ENCODE assay signal across 9 cellular contexts in the genomic region with DNA sequence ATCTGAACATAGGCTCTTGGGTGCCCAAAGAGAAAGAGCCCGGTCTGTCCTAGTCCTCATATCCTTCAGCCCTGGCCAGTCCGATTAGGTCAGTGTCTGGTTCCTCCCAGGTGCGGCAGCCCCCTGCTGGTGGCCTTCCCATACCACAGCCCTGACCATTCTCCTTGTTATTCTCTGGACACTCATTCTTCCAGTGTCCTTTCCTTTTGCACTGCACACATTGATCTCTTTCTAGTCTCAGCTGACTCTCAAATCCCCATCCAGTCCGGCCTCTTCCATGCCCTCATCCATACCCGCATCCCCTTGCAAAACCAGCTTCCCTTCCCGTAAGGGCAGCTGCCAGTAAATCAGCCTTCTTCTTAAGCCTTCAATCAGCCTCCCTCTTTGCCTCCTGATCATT.
DNase-seq lines count a peak whose midpoint lies in the region; ATAC-seq, FAIRE-seq and TF ChIP-seq lines count a peak whose summit lies in the region.
"Had no signal": no experiment of that assay in that cellular context is flagged by ENCODE, and none has a peak within 500 bp of the region (broad histone marks: within the 10 kb centered on the region; RNA-seq: fewer than 3 reads in every experiment).

No MANE protein-coding gene starts in this region.

- no TSS peak for BruUV-seq in Panc1 (replicated peaks; lab: Mats Ljungman, UMichigan)

- POLR2A ChIA-PET in Panc1 (lab: Charles Lee) = no interaction called here

- in situ Hi-C loops in Panc1 (cut with HindIII; ENCODE audit: low pct_unique_long_range_greater_than_20kb, low sequenced_read_pairs) = no loop called here

- H3K4me1 ChIP-seq in Panc1 (ENCODE audit: control insufficient read depth, insufficient read depth, low read length) = peaks cover 8% of the 10 kb centered on the region; the same call in 1 of the 2 replicates
- H3K4me1 ChIP-seq in kidney (ENCODE audit: control insufficient read depth in 1 of 2, insufficient read depth in 1 of 2, low read depth in 1 of 2, low read length in 2 of 2) = peaks cover 0 to 17% of the 10 kb centered on the region in 2 donors

- FAIRE-seq in kidney (lab: Jason Lieb, UNC) = no peak

- H3K4me3 ChIP-seq in AG09309 (ENCODE audit: control insufficient read depth, low read depth, low read length) = no peak overlapping the region
- no peak overlapping the region for H3K4me3 ChIP-seq in GM06990 (replicated peaks; ENCODE audit: low read depth, low read length)
- H3K4me3 ChIP-seq in Panc1 (ENCODE audit: low read depth in 2 of 2, low read length in 2 of 2) = no peak overlapping the region
- H3K4me3 ChIP-seq in kidney (ENCODE audit: low read length in 2 of 2) = peak overlapping the region in 1 of 2 donors; percentile 81
- H3K4me3 ChIP-seq in H7 (ENCODE audit: insufficient read depth, low read depth, low read length) = no peak overlapping the region

- no peak overlapping the region for H3K9ac ChIP-seq in kidney (ENCODE audit: low read length in 2 of 2)

- H3K36me3 ChIP-seq in GM06990 (ENCODE audit: control insufficient read depth, insufficient read depth, low read length) (no peaks in the 10 kb centered on the region), Panc1 (ENCODE audit: control insufficient read depth, insufficient read depth, low read length) (no peaks in the 10 kb centered on the region), kidney (ENCODE audit: control insufficient read depth in 1 of 2, insufficient read depth in 2 of 2, low read length in 2 of 2) (no peaks in the 10 kb centered on the region), H7 (replicated peaks; ENCODE audit: control insufficient read depth, insufficient read depth, low read length) (no peaks in the 10 kb centered on the region)

- no peaks in the 10 kb centered on the region for H3K9me3 ChIP-seq in Panc1 (ENCODE audit: control insufficient read depth, insufficient read depth, low read depth, low read length)
- no peaks in the 10 kb centered on the region for H3K9me3 ChIP-seq in kidney (ENCODE audit: control insufficient read depth in 1 of 2, low read length in 2 of 2)

- no peak overlapping the region for H3K27ac ChIP-seq in Panc1 (ENCODE audit: low read length)
- H3K27ac ChIP-seq in kidney (ENCODE audit: low read depth in 2 of 2, low read length in 2 of 2) = peak overlapping the region in 1 of 2 donors; percentile 64

- CTCF ChIA-PET in Panc1 (lab: Charles Lee) = no interaction called here

- ATAC-seq in Panc1 = peak; percentile 78
- no peak for ATAC-seq in GM18873 (IDR thresholded peaks at IDR 0.05; ENCODE audit: low FRiP score, unreplicated experiment)

- intact Hi-C loops in Panc1 (cut with micrococcal nuclease; ENCODE audit: unreplicated experiment) = no loop called here
- intact Hi-C loops in kidney (cut with DNase I) = no loop called here

- DNase-seq in AG09309 (ENCODE audit: low read depth) (no peak), GM06990 (ENCODE audit: extremely low read depth, insufficient read length) (no peak), Panc1 (ENCODE audit: low read depth, low spot score) (no peak), kidney (no peak), H7 (no peak), NCI-H187 (lab: John Stamatoyannopoulos, UW) (no peak), Ammon's horn (ENCODE audit: low spot score) (no peak)
- DNase-seq: NCI-H2029 treated with DMSO at 0.1 percent for 48 hours had no signal

- TF ChIP-seq CTCF in AG09309 (IDR thresholded peaks at IDR 0.05; ENCODE audit: control insufficient read depth, insufficient read depth, low read depth, low read length, missing control alignments) = peak; percentile 51
- TF ChIP-seq CTCF in GM06990 (IDR thresholded peaks at IDR 0.05; ENCODE audit: insufficient read depth, low read length, poor library complexity, severe bottlenecking) = peak; percentile 68
- TF ChIP-seq CTCF in Panc1 (IDR thresholded peaks at IDR 0.05) = peak; percentile 77
- TF ChIP-seq CTCF in kidney (IDR thresholded peaks at IDR 0.05; ENCODE audit: borderline replicate concordance, extremely low read depth, insufficient read depth) = peak; percentile 57

- H3K27me3 ChIP-seq in GM06990 (replicated peaks; ENCODE audit: control insufficient read depth, insufficient read depth, low read length) = no peaks in the 10 kb centered on the region
- H3K27me3 ChIP-seq in Panc1 (ENCODE audit: control insufficient read depth, insufficient read depth, low read length) = peaks cover 2% of the 10 kb centered on the region; the same call in 1 of the 2 replicates
- H3K27me3 ChIP-seq in H7 (ENCODE audit: control insufficient read depth, insufficient read depth, low read length) = no peaks in the 10 kb centered on the region
